In the genomic region with DNA sequence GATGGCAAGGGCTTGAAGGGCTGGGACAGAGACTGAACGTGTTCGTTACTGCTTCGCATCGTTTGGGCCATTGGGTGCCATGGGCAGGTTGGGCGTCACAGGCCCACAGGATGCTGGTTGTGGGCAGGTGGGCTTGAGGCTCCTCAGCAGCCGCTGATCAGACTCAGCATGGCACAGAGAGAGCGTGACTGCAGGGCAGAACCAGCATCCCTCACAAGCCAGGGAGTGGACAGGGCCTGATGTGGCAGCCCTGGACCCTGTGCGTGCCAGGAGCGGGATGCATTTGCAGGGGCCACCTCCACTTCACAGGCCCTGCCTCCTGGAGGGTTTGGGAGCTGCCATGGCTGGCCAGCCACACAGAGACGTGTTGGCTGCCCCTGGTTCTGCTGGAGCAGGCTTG, we compare ENCODE assay signal across 26 cellular contexts.
"Had no signal": no experiment of that assay in that cellular context is flagged by ENCODE, and none has a peak within 500 bp of the region (broad histone marks: within the 10 kb centered on the region; RNA-seq: fewer than 3 reads in every experiment).

No MANE protein-coding gene starts in this region.

- H3K36me3 Mint-ChIP-seq: naive thymus-derived CD4-positive, alpha-beta T cell; natural killer cell; stimulated activated memory B cell treated with anti-CD40 and anti-IgM and Interleukin-4, amounts not matched to agents 10 μg/mL and 1 μg/mL and 100 μg/mL, for 72 hours had no signal

- H3K4me1 ChIP-seq: parathyroid adenoma, psoas muscle, right lobe of liver, sigmoid colon, thyroid gland, upper lobe of left lung, vagina had no signal

- H3K4me1 Mint-ChIP-seq: naive thymus-derived CD4-positive, alpha-beta T cell; natural killer cell; nephron; stimulated activated memory B cell treated with anti-CD40 and anti-IgM and Interleukin-4, amounts not matched to agents 10 μg/mL and 1 μg/mL and 100 μg/mL, for 72 hours; stimulated activated naive CD8-positive, alpha-beta T cell treated with anti-CD3 and anti-CD28 coated beads, Interleukin-15, amount 100 ng/mL, for 72 hours had no signal

- H3K79me2 ChIP-seq: parathyroid adenoma had no signal

- H3K4me3 Mint-ChIP-seq: naive thymus-derived CD4-positive, alpha-beta T cell; natural killer cell; nephron; stimulated activated memory B cell treated with anti-CD40 and anti-IgM and Interleukin-4, amounts not matched to agents 10 μg/mL and 1 μg/mL and 100 μg/mL, for 72 hours; stimulated activated naive CD8-positive, alpha-beta T cell treated with anti-CD3 and anti-CD28 coated beads, Interleukin-15, amount 100 ng/mL, for 72 hours had no signal

- ATAC-seq: naive thymus-derived CD4-positive, alpha-beta T cell; natural killer cell; psoas muscle; right cardiac atrium; right lobe of liver; stimulated activated memory B cell treated with anti-CD40 and anti-IgM and Interleukin-4, amounts not matched to agents 10 μg/mL and 1 μg/mL and 100 μg/mL, for 72 hours; stimulated activated naive CD8-positive, alpha-beta T cell treated with anti-CD3 and anti-CD28 coated beads, Interleukin-15, amount 100 ng/mL, for 72 hours; stimulated activated naive CD8-positive, alpha-beta T cell treated with anti-CD3 and anti-CD28 coated beads, Interleukin-15, Interleukin-2, amounts not matched to agents 100 U/mL and 50 U/mL, for 24 hours had no signal

- H2AFZ ChIP-seq: parathyroid adenoma had no signal

- H3K27me3 Mint-ChIP-seq: naive thymus-derived CD4-positive, alpha-beta T cell; progenitor cell of endocrine pancreas; stimulated activated memory B cell treated with anti-CD40 and anti-IgM and Interleukin-4, amounts not matched to agents 10 μg/mL and 1 μg/mL and 100 μg/mL, for 72 hours; stimulated activated naive CD8-positive, alpha-beta T cell treated with anti-CD3 and anti-CD28 coated beads, Interleukin-15, amount 100 ng/mL, for 72 hours had no signal

- H3K9me3 ChIP-seq: ovary, right lobe of liver, sigmoid colon, thoracic aorta, thyroid gland, tibial nerve, vagina had no signal

- H3K27ac Mint-ChIP-seq: naive thymus-derived CD4-positive, alpha-beta T cell; natural killer cell; nephron; progenitor cell of endocrine pancreas; stimulated activated memory B cell treated with anti-CD40 and anti-IgM and Interleukin-4, amounts not matched to agents 10 μg/mL and 1 μg/mL and 100 μg/mL, for 72 hours had no signal

- H3K27ac ChIP-seq: ovary, parathyroid adenoma, psoas muscle, right lobe of liver, sigmoid colon, thoracic aorta, thyroid gland, upper lobe of left lung, vagina had no signal

- H3K27me3 ChIP-seq: ovary, right lobe of liver, thyroid gland, tibial nerve, upper lobe of left lung, vagina had no signal

- H3K9ac ChIP-seq: parathyroid adenoma had no signal

- H3K9me3 Mint-ChIP-seq: natural killer cell, nephron had no signal

- DNase-seq: naive thymus-derived CD4-positive, alpha-beta T cell; natural killer cell; occipital lobe; ovary; psoas muscle; right lobe of liver; sigmoid colon; small intestine; stimulated activated CD4-positive, alpha-beta T cell treated with anti-CD3 and anti-CD28 coated beads, Interleukin-1b, Interleukin-23, amount 100 ng/mL, for 48 hours; stimulated activated CD4-positive, alpha-beta T cell treated with anti-CD3 and anti-CD28 coated beads, Interleukin-4, amount 100 ng/mL, for 1 hour; stimulated activated CD4-positive, alpha-beta T cell treated with anti-CD3 and anti-CD28 coated beads, Interleukin-4, amount 100 ng/mL, for 4 hours; stimulated activated CD8-positive, alpha-beta memory T cell treated with anti-CD3 and anti-CD28 coated beads, Interleukin-4, amount 100 ng/mL, for 48 hours; stimulated activated naive CD4-positive, alpha-beta T cell; stimulated activated naive CD8-positive, alpha-beta T cell treated with anti-CD3 and anti-CD28 coated beads, Interleukin-15, amount 100 ng/mL, for 72 hours; stimulated activated naive CD8-positive, alpha-beta T cell treated with anti-CD3 and anti-CD28 coated beads, Interleukin-15, Interleukin-2, amounts not matched to agents 100 U/mL and 50 U/mL, for 24 hours; thyroid gland; trophoblast cell had no signal
